11 cellular contexts compared by ENCODE assay signal in the genomic region with DNA sequence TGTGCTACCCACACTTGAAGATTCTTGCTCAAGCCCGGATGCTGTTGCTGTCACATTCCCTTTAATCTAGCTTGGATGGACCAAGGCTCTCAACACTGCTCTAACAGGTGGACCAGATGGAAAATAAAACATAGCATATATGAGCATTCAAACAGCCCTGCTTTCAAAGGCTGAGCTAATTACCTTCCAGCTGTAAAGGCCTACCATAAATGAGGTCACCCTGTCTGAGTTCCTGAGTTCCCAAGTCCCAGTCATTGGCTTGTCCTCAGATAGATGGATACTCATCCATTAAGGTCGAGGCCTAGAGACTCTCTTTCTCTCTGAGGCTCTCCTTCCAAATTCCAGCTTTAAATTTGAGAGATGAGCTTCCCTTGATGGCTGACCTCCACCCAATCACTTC.
"Had no signal": no experiment of that assay in that cellular context is flagged by ENCODE, and none has a peak within 500 bp of the region (broad histone marks: within the 10 kb centered on the region; RNA-seq: fewer than 3 reads in every experiment).

No MANE protein-coding gene starts in this region.

- H3K4me3 ChIP-seq: GM23248, GM23338, HAP-1 had no signal

- ATAC-seq: HCT116 had no signal

- FAIRE-seq: H1, H54 had no signal

- H3K4me3 Mint-ChIP-seq: GM23338, H9, HFFc6 had no signal

- H3K9me3 ChIP-seq: HAP-1 had no signal

- DNase-seq: GM23248, GOT3, H7, H9, HCEC 1CT, HFFc6 had no signal

- H3K36me3 ChIP-seq: HAP-1 had no signal

- H3K27ac Mint-ChIP-seq: GM23338, H9, HFFc6 had no signal

- H3K4me1 ChIP-seq: HAP-1 had no signal
